In the genomic region with DNA sequence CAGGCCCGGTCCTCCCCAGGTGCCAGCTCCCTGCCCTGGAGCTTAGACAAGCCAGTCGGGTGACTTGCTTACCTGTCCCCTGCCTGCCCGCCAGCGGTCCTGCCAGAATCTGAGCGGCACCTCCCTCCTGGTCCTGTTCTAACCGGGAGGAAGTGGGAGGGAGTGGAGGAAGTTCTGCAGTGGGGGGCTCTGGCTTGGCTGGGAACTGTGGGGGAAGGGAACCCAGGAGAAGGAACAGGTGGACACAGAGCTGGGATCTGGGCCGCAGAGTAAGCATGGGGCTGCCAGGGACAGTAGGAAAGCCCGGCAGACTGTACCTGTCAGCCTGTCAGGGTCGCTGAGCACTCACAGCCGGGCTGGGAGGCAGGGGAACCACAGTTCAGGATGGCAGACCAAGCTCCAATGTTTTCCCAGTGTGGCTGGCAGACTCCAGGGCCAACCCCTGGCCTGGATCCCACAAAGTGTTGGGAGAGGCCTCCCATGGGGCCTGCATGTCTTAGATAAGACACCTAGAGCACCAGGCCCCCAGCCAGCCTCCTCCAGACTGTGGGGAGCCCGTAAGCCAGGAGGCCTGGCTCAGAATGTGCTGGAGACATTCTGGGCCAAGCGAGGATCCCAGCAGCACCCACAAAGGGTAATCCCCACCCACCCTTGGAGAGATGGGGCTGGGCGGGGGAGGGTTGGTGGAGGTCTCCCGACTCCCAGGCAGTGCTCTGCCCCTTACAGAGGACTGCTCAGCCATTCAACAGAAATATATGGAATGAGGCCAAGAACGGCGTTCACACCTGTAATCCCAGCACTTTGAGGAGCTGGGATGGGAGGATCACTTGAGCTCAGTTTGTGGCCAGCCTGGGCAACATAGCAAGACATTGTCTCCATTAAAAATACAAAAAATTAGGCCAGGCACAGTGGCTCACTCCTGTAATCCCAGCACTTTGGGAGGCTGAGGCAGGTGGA, we compare ENCODE assay signal across 9 cellular contexts. TPM values are rescaled to one million over a fixed set of nuclear protein-coding genes. Genes with fewer than 3 reads are reported as not detected.
DNase-seq lines count a peak whose midpoint lies in the region; ATAC-seq, FAIRE-seq and TF ChIP-seq lines count a peak whose summit lies in the region.
"Had no signal": no experiment of that assay in that cellular context is flagged by ENCODE, and none has a peak within 500 bp of the region (broad histone marks: within the 10 kb centered on the region; RNA-seq: fewer than 3 reads in every experiment).

No MANE protein-coding gene starts in this region.

- H2AFZ ChIP-seq in PC-3 (ENCODE audit: low read length) = no peak overlapping the region

- no peak overlapping the region for H3K27ac Mint-ChIP-seq in activated naive CD8-positive, alpha-beta T cell treated with anti-CD3 and anti-CD28 coated beads for 36 hours

- intact Hi-C loops in heart right ventricle (cut with DNase I) (loop anchor here in 1 of 10 donors (10.0 kb wide), 1 partner anchor 448 kb away; no protein-coding TSS in a partner anchor), PC-3 (cut with micrococcal nuclease) (no loop called here)

- H3K36me3 Mint-ChIP-seq in activated naive CD8-positive, alpha-beta T cell treated with anti-CD3 and anti-CD28 coated beads for 36 hours = peaks cover 2% of the 10 kb centered on the region

- H3K9ac ChIP-seq in skeletal muscle tissue (ENCODE audit: low read depth in 1 of 3, low read length in 3 of 3) (peak overlapping the region; percentile 80 to 99 (median 98)), PC-3 (ENCODE audit: low read length) (no peak overlapping the region)

- no peaks in the 10 kb centered on the region for H3K9me3 Mint-ChIP-seq in activated naive CD8-positive, alpha-beta T cell treated with anti-CD3 and anti-CD28 coated beads for 36 hours

- H3K9me3 ChIP-seq in heart right ventricle (no peaks in the 10 kb centered on the region), skeletal muscle tissue (ENCODE audit: control insufficient read depth in 3 of 3, low read length in 3 of 3) (no peaks in the 10 kb centered on the region), PC-3 (ENCODE audit: low read length) (no peaks in the 10 kb centered on the region)

- H3K4me3 ChIP-seq in heart right ventricle (peak overlapping the region; percentile 23 to 99 (median 67)), skeletal muscle tissue (ENCODE audit: low read length in 3 of 3) (peak overlapping the region; percentile 60 to 70 (median 68)), PC-3 (ENCODE audit: low read length) (no peak overlapping the region)

- no peaks in the 10 kb centered on the region for H3K27me3 Mint-ChIP-seq in activated naive CD8-positive, alpha-beta T cell treated with anti-CD3 and anti-CD28 coated beads for 36 hours

- BruUV-seq in PC-3 (replicated peaks; lab: Mats Ljungman, UMichigan) = no TSS peak

- H3K4me2 ChIP-seq in PC-3 (ENCODE audit: low read length) = no peak overlapping the region

- H3K79me2 ChIP-seq in PC-3 (ENCODE audit: low read length) = peaks cover 60% of the 10 kb centered on the region

- no peaks in the 10 kb centered on the region for H3K9me2 ChIP-seq in PC-3 (replicated peaks; ENCODE audit: low read length)

- H3K27me3 ChIP-seq in heart right ventricle (no peaks in the 10 kb centered on the region), skeletal muscle tissue (ENCODE audit: control insufficient read depth in 3 of 3, insufficient read depth in 3 of 3, low read length in 3 of 3) (no peaks in the 10 kb centered on the region), PC-3 (ENCODE audit: low read length) (no peaks in the 10 kb centered on the region)

- peaks cover 28% of the 10 kb centered on the region for H3K4me1 Mint-ChIP-seq in activated naive CD8-positive, alpha-beta T cell treated with anti-CD3 and anti-CD28 coated beads for 36 hours

- no peaks in the 10 kb centered on the region for H3F3A ChIP-seq in PC-3 (ENCODE audit: low read length, unreplicated experiment)

- ATAC-seq in heart right ventricle = peak; percentile 13 to 68 (median 50)
- no peak for ATAC-seq in PC-3
- no peak for ATAC-seq in GM18907 (IDR thresholded peaks at IDR 0.05; ENCODE audit: unreplicated experiment)

- H3K36me3 ChIP-seq in heart right ventricle (peaks cover 0 to 4% (median 0%) of the 10 kb centered on the region in 9 donors), skeletal muscle tissue (ENCODE audit: control insufficient read depth in 3 of 3, insufficient read depth in 3 of 3, low read length in 3 of 3) (no peaks in the 10 kb centered on the region), PC-3 (ENCODE audit: low read depth, low read length) (no peaks in the 10 kb centered on the region)

- TF ChIP-seq CTCF in heart right ventricle (IDR thresholded peaks at IDR 0.05) (no peak), PC-3 (conservative IDR thresholded peaks at IDR 0.05; ENCODE audit: low read depth, low read length) (no peak)

- peak overlapping the region; percentile 93 for H3K4me3 Mint-ChIP-seq in activated naive CD8-positive, alpha-beta T cell treated with anti-CD3 and anti-CD28 coated beads for 36 hours

- POLR2A ChIA-PET in PC-3 (lab: Charles Lee; ENCODE audit: unreplicated experiment) = interaction anchor here (0.5 kb wide), 1 partner anchor 34 kb away, joined by 3 read pairs; no protein-coding TSS in a partner anchor

- H4K20me1 ChIP-seq in PC-3 (ENCODE audit: low read length) = peaks cover 7% of the 10 kb centered on the region; the same call in 1 of the 2 replicates

- no peak for FAIRE-seq in GM12891 (lab: Jason Lieb, UNC)
- FAIRE-seq in H54 (lab: Jason Lieb, UNC) = no peak

- CTCF ChIA-PET in PC-3 (lab: Charles Lee) = interaction anchor here (0.6 kb wide), 1 partner anchor 11 kb away, joined by 5 read pairs; no protein-coding TSS in a partner anchor

- WGBS in heart right ventricle, 2 donors = 21 to 23% methylated on average over 16 of the region's 16 CpGs

- H3K27ac ChIP-seq in heart right ventricle (peak overlapping the region; percentile 77 to 99 (median 96)), skeletal muscle tissue (ENCODE audit: low read depth, low read length) (peak overlapping the region; percentile 95), PC-3 (ENCODE audit: low read length) (no peak overlapping the region)

- TF ChIP-seq POLR2A in GM12891 (IDR thresholded peaks at IDR 0.05; ENCODE audit: low read depth, low read length) = no peak
- no peak for TF ChIP-seq POLR2A in H54 (IDR thresholded peaks at IDR 0.05; ENCODE audit: low read depth, low read length)

- DNase-seq in GM12891 (ENCODE audit: insufficient read length, low spot score) = peak; percentile 21
- DNase-seq in activated naive CD8-positive, alpha-beta T cell treated with anti-CD3 and anti-CD28 coated beads for 36 hours = no peak
- DNase-seq in heart right ventricle = peak; percentile 79 to 84
- DNase-seq in PC-3 = no peak
- no peak for DNase-seq in H54 (ENCODE audit: insufficient read length, low spot score)
- no peak for DNase-seq in SIG-M5 (lab: John Stamatoyannopoulos, UW)
- DNase-seq: NCI-H1694 treated with DMSO at 0.1 percent for 48 hours had no signal

- H3K4me1 ChIP-seq in heart right ventricle = peaks cover 49 to 74% (median 71%) of the 10 kb centered on the region in 9 donors
- H3K4me1 ChIP-seq in skeletal muscle tissue (ENCODE audit: control insufficient read depth in 3 of 3, insufficient read depth in 3 of 3, low read length in 3 of 3) = peaks cover 57 to 64% (median 62%) of the 10 kb centered on the region in 3 donors
- peaks cover 9% of the 10 kb centered on the region for H3K4me1 ChIP-seq in PC-3 (ENCODE audit: insufficient read depth, low read length)

TF ChIP-seq in GM12891, 5 proteins besides CTCF, POLR2A, EP300 and RAD21:
- no peak for TF ChIP-seq SPI1 (IDR thresholded peaks at IDR 0.05; ENCODE audit: low read depth, low read length)
- no peak for TF ChIP-seq PAX5 (IDR thresholded peaks at IDR 0.05; ENCODE audit: insufficient read depth, low read length, severe bottlenecking)
- TF ChIP-seq POU2F2 (IDR thresholded peaks at IDR 0.05; ENCODE audit: low read depth, low read length) = no peak
- no peak for TF ChIP-seq POLR2AphosphoS5 (IDR thresholded peaks at IDR 0.05; ENCODE audit: low read depth, low read length)
- TF ChIP-seq TAF1 (IDR thresholded peaks at IDR 0.05; ENCODE audit: low read depth, low read length) = no peak

RNA-seq across cellular contexts. Expression of gene CYB5R3, which starts 2.3 kb away (rescaled TPM):
- polyA plus RNA-seq in GM12891 (2012; ENCODE audit: low read depth, missing spikeins) = 87.7 TPM
- 10 to 100 TPM; 62.7 to 64.3 TPM for total RNA-seq in activated naive CD8-positive, alpha-beta T cell treated with anti-CD3 and anti-CD28 coated beads for 36 hours
- total RNA-seq in heart right ventricle (100 to 1,000 TPM; 261 to 633 (median 312) TPM), skeletal muscle tissue (28.7 TPM), PC-3 (2014; rRNA removed) (64.2 and 73.3 TPM in 2 replicates)
- polyA plus RNA-seq in heart right ventricle = 100 to 1,000 TPM in 1 of 2 donors, 10 to 100 TPM in 1; 91.9 to 303 TPM

RNA-seq across cellular contexts. Expression of gene ATP5MGL, which starts 6.4 kb away (rescaled TPM):
- not detected for polyA plus RNA-seq in GM12891 (2012; ENCODE audit: low read depth, missing spikeins)
- total RNA-seq in activated naive CD8-positive, alpha-beta T cell treated with anti-CD3 and anti-CD28 coated beads for 36 hours = under 1 TPM; 0.37 to 0.56 TPM
- total RNA-seq in heart right ventricle = 1 to 10 TPM in 1 of 10 donors, under 1 TPM in 9; 0.32 to 1.2 (median 0.50) TPM
- not detected for polyA plus RNA-seq in heart right ventricle
- total RNA-seq in skeletal muscle tissue = not detected
- total RNA-seq in PC-3 (2014; rRNA removed) = not detected in 2 replicates

RNA-seq across cellular contexts. Expression of gene POLDIP3, which starts 32.2 kb away (rescaled TPM):
- 40.1 TPM for polyA plus RNA-seq in GM12891 (2012; ENCODE audit: low read depth, missing spikeins)
- 10 to 100 TPM; 71.7 to 72.0 TPM for total RNA-seq in activated naive CD8-positive, alpha-beta T cell treated with anti-CD3 and anti-CD28 coated beads for 36 hours
- total RNA-seq in heart right ventricle = 10 to 100 TPM; 27.2 to 42.6 (median 33.6) TPM
- polyA plus RNA-seq in heart right ventricle = 10 to 100 TPM; 11.9 to 32.6 TPM
- 22.4 TPM for total RNA-seq in skeletal muscle tissue
- total RNA-seq in PC-3 (2014; rRNA removed) = 32.4 and 47.2 TPM in 2 replicates

Comparison
In these comparisons a context has a peak if more than half of its experiments do, and no peak if none do; other contexts are left out.
1. DNase-seq: peak in GM12891 (single experiment) and heart right ventricle (2 of 2); none in activated naive CD8-positive, alpha-beta T cell treated with anti-CD3 and anti-CD28 coated beads for 36 hours (single experiment), PC-3 (single experiment), H54 (single experiment) and SIG-M5 (single experiment).
2. ATAC-seq: peak in heart right ventricle (8 of 8); none in PC-3 (single experiment) and GM18907 (single experiment).